In the genomic region with DNA sequence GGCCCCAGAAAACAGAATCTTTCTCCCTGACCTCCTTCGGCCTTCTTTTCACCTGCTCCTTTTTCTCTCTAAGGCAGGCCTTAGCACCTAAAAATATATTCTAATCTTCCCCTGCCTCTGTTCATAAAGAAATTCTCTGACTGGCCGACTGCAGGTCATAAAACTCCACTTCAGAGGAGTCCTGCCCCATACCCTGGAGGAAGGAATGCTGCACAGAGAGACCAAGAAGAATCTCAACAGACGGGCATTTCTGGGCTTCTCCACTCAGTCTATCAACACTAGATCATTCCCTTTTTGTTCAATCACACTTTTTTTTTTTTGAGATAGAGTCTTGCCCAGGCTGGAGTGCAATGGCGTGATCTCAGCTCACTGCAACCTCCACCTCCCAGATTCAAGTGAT, we compare ENCODE assay signal across 14 cellular contexts. TPM values are rescaled to one million over a fixed set of nuclear protein-coding genes. Genes with fewer than 3 reads are reported as not detected.
"Had no signal": no experiment of that assay in that cellular context is flagged by ENCODE, and none has a peak within 500 bp of the region (broad histone marks: within the 10 kb centered on the region; RNA-seq: fewer than 3 reads in every experiment).

No MANE protein-coding gene starts in this region.

- H3K4me1 ChIP-seq: body of pancreas, gastroesophageal sphincter, upper lobe of left lung had no signal

- ATAC-seq: body of pancreas, gastroesophageal sphincter, right cardiac atrium, WTC11 had no signal

- H3K27me3 ChIP-seq: body of pancreas, gastroesophageal sphincter, neutrophil, upper lobe of left lung had no signal

- H3K9me3 ChIP-seq: body of pancreas, gastroesophageal sphincter, neutrophil, upper lobe of left lung had no signal

- DNase-seq: activated CD4-positive, alpha-beta T cell treated with anti-CD3 and anti-CD28 coated beads, Interleukin-2, amount 10 ng/mL, durations not matched to agents 7 days and 5 days; activated naive CD4-positive, alpha-beta T cell treated with anti-CD3 and anti-CD28 coated beads, Interleukin-2, amount 50 U/mL, for 16 hours; body of pancreas; posterior cingulate gyrus; right cardiac atrium; stimulated activated CD4-positive, alpha-beta T cell treated with anti-CD3 and anti-CD28 coated beads, Interleukin-2, amount 100 ng/mL, for 24 hours; stimulated activated naive CD4-positive, alpha-beta T cell; upper lobe of left lung had no signal

- H3K27ac ChIP-seq: body of pancreas, gastroesophageal sphincter, neutrophil, upper lobe of left lung had no signal

- H3K4me3 ChIP-seq: body of pancreas, gastroesophageal sphincter, upper lobe of left lung had no signal

- H3K36me3 ChIP-seq: gastroesophageal sphincter, neutrophil, upper lobe of left lung had no signal

RNA-seq across cellular contexts. Expression of gene PGA3, which starts 19.7 kb away (rescaled TPM):
- total RNA-seq: activated CD4-positive, alpha-beta T cell treated with anti-CD3 and anti-CD28 coated beads, Interleukin-2, amount 10 ng/mL, durations not matched to agents 7 days and 5 days; activated CD8-positive, alpha-beta memory T cell treated with anti-CD3 and anti-CD28 coated beads for 36 hours; endothelial cell of umbilical vein had no signal
- polyA plus RNA-seq: endothelial cell of umbilical vein had no signal

RNA-seq across cellular contexts. Expression of gene PGA4, which starts 38.5 kb away (rescaled TPM):
- total RNA-seq: activated CD4-positive, alpha-beta T cell treated with anti-CD3 and anti-CD28 coated beads, Interleukin-2, amount 10 ng/mL, durations not matched to agents 7 days and 5 days; activated CD8-positive, alpha-beta memory T cell treated with anti-CD3 and anti-CD28 coated beads for 36 hours; endothelial cell of umbilical vein; WTC11 had no signal

RNA-seq across cellular contexts. Expression of gene PGA5, which starts 57.3 kb away (rescaled TPM):
- total RNA-seq: activated CD4-positive, alpha-beta T cell treated with anti-CD3 and anti-CD28 coated beads, Interleukin-2, amount 10 ng/mL, durations not matched to agents 7 days and 5 days; activated CD8-positive, alpha-beta memory T cell treated with anti-CD3 and anti-CD28 coated beads for 36 hours; endothelial cell of umbilical vein; lower leg skin had no signal
- polyA plus RNA-seq: endothelial cell of umbilical vein had no signal
